In the genomic region with DNA sequence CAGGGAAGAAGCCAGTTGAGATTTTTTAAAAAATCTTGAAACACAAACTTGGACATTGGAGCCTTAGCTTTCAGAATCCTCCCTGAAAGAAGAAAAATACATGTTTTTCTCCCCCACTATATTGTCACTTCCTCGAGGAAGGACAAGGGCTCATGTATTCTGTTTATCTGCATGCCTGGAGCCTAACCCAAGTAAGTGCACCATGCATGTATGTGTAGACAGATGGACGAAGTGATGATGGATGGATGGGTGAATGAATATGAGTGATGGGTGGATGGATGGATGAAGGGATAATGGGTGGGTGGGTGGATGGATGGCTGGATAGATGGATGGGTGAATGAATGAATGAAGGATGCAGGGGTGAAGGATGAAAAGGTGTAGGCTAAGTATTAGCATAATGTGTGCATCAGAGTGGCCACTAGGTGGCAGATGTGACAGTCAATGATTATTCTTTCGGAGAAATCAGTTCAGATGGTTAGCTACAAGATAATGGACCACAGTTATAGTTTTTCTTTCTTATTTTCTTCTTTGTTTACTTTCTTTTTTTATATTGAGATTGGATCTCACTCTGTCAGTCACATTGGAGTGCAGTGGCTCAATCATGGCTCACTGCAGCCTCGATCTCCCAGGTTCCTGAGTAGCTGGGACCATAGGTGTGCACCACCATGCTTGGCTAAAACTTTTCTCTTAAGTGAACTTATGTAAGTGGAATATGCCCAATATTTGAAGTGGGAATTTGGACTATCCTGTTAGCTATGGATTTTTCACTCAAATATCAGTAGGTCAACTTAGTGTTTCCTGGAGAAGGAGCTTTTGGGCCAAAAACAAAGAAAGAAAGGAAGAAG, we compare ENCODE assay signal across 8 cellular contexts. TPM values are rescaled to one million over a fixed set of nuclear protein-coding genes. Genes with fewer than 3 reads are reported as not detected.
DNase-seq lines count a peak whose midpoint lies in the region; ATAC-seq and TF ChIP-seq lines count a peak whose summit lies in the region.

No MANE protein-coding gene starts in this region.

- H3F3A ChIP-seq in Loucy (ENCODE audit: low read depth) = no peaks in the 10 kb centered on the region

- no peak overlapping the region for H3K4me3 ChIP-seq in GM12864 (ENCODE audit: low read depth, low read length)
- no peak overlapping the region for H3K4me3 ChIP-seq in Loucy (ENCODE audit: low read length, poor library complexity, severe bottlenecking)
- no peak overlapping the region for H3K4me3 ChIP-seq in endodermal cell (ENCODE audit: low read length)
- no peak overlapping the region for H3K4me3 ChIP-seq in suprapubic skin

- no peaks in the 10 kb centered on the region for H4K20me1 ChIP-seq in Loucy (ENCODE audit: insufficient read depth, low read length, poor library complexity, severe bottlenecking)

- H3K9me2 ChIP-seq in Loucy (replicated peaks; ENCODE audit: low read depth, low read length) = no peaks in the 10 kb centered on the region

- in situ Hi-C loops in ACHN (cut with HindIII; ENCODE audit: low pct_ligation_motif_present, low pct_unique_long_range_greater_than_20kb, low sequenced_read_pairs) = no loop called here

- intact Hi-C loops in natural killer cell (cut with micrococcal nuclease) = loop anchor here (5.0 kb wide), 1 partner anchor 825 kb away; no protein-coding TSS in a partner anchor

- CTCF ChIA-PET in HEK293T (lab: Yijun Ruan, JAX) = interaction anchor here (0.6 to 1.3 kb wide), 7 partner anchors 8 to 693 kb away, joined by 3 to 5 read pairs (median 3); no protein-coding TSS in a partner anchor

- peak; percentile 76 to 88 (median 77) for ATAC-seq in natural killer cell

- no peaks in the 10 kb centered on the region for H3K79me2 ChIP-seq in Loucy (ENCODE audit: insufficient read depth, low read length)

- H3K27me3 Mint-ChIP-seq in endodermal cell (ENCODE audit: insufficient read depth) (peaks cover 17% of the 10 kb centered on the region), natural killer cell (ENCODE audit: low read depth in 2 of 2) (peaks cover 36 to 54% of the 10 kb centered on the region in 2 donors)

- WGBS in endodermal cell (ENCODE audit: insufficient coverage in 1 of 2, insufficient read length in 1 of 2), 2 experiments = 51 to 62% methylated on average over 3 to 4 of the region's 4 CpGs
- 34% methylated on average over 4 of the region's 4 CpGs for WGBS in suprapubic skin

- peak; percentile 42 for DNase-seq in ACHN
- DNase-seq in GM12864 (ENCODE audit: low read depth) = no peak
- peak; percentile 53 for DNase-seq in HEK293T (ENCODE audit: extremely low spot score)
- peak; percentile 71 for DNase-seq in endodermal cell
- DNase-seq in natural killer cell = no peak
- no peak for DNase-seq in suprapubic skin (ENCODE audit: low spot score in 2 of 2)

- H3K9ac ChIP-seq in Loucy (ENCODE audit: low read depth, low read length, poor library complexity, severe bottlenecking) = no peak overlapping the region
- H3K9ac ChIP-seq in endodermal cell (ENCODE audit: extremely low read depth, low read length, poor library complexity, severe bottlenecking) = no peak overlapping the region

- H3K4me3 Mint-ChIP-seq in endodermal cell = no peak overlapping the region
- no peak overlapping the region for H3K4me3 Mint-ChIP-seq in natural killer cell

- no peak for TF ChIP-seq EP300 in suprapubic skin (IDR thresholded peaks at IDR 0.05)

- H3K27me3 ChIP-seq in Loucy (ENCODE audit: insufficient read depth, low read length, poor library complexity, severe bottlenecking) = peaks cover 6% of the 10 kb centered on the region
- no peaks in the 10 kb centered on the region for H3K27me3 ChIP-seq in endodermal cell (ENCODE audit: control insufficient read depth, insufficient read depth, low read length, poor library complexity, severe bottlenecking)
- H3K27me3 ChIP-seq in suprapubic skin = peaks cover 16% of the 10 kb centered on the region

- H3K36me3 ChIP-seq in Loucy (ENCODE audit: insufficient read depth, low read length) (no peaks in the 10 kb centered on the region), endodermal cell (ENCODE audit: control insufficient read depth, insufficient read depth, low read length) (no peaks in the 10 kb centered on the region), suprapubic skin (no peaks in the 10 kb centered on the region)

- H3K27ac ChIP-seq in VCaP (no peak overlapping the region), endodermal cell (ENCODE audit: low read depth, low read length) (no peak overlapping the region), suprapubic skin (no peak overlapping the region)

- H3K4me1 ChIP-seq in Loucy (ENCODE audit: insufficient read depth, low read length, poor library complexity, severe bottlenecking) (no peaks in the 10 kb centered on the region), endodermal cell (ENCODE audit: control insufficient read depth, insufficient read depth, low read length) (peaks cover 6% of the 10 kb centered on the region), suprapubic skin (no peaks in the 10 kb centered on the region)

- H3K9me3 Mint-ChIP-seq in endodermal cell (peaks cover 7% of the 10 kb centered on the region), natural killer cell (peaks cover 5 to 7% of the 10 kb centered on the region in 2 donors)

- POLR2A ChIA-PET in HEK293T (lab: Yijun Ruan, JAX) = interaction anchor here (1.0 kb wide), 1 partner anchor 19 kb away, joined by 3 read pairs; the partner anchor contains the start of gene CCDC93

- H3K4me1 Mint-ChIP-seq in endodermal cell = peaks cover 12% of the 10 kb centered on the region
- H3K4me1 Mint-ChIP-seq in natural killer cell = no peaks in the 10 kb centered on the region

- H3K9me3 ChIP-seq in Loucy (ENCODE audit: insufficient read depth, low read depth, low read length) (no peaks in the 10 kb centered on the region), endodermal cell (ENCODE audit: control insufficient read depth, low read length) (peaks cover 7% of the 10 kb centered on the region), suprapubic skin (no peaks in the 10 kb centered on the region)

- peak; percentile 82 for TF ChIP-seq CTCF in GM12864 (IDR thresholded peaks at IDR 0.05; ENCODE audit: low read depth, low read length, missing control alignments)
- TF ChIP-seq CTCF in Loucy (conservative IDR thresholded peaks at IDR 0.05; ENCODE audit: low read length) = peak; percentile 88
- TF ChIP-seq CTCF in VCaP (conservative IDR thresholded peaks at IDR 0.05) = peak; percentile 82
- TF ChIP-seq CTCF in endodermal cell (conservative IDR thresholded peaks at IDR 0.05) = peak; percentile 87
- peak; percentile 85 for TF ChIP-seq CTCF in natural killer cell (IDR thresholded peaks at IDR 0.05)
- TF ChIP-seq CTCF in suprapubic skin (IDR thresholded peaks at IDR 0.05) = peak in 1 of 2 donors; percentile 73

- no peak for TF ChIP-seq POLR2A in suprapubic skin (IDR thresholded peaks at IDR 0.05)

- H2AFZ ChIP-seq in Loucy (ENCODE audit: low read length) = no peak overlapping the region

- H3K27ac Mint-ChIP-seq in endodermal cell = no peak overlapping the region
- H3K27ac Mint-ChIP-seq in natural killer cell = no peak overlapping the region

- H3K4me2 ChIP-seq in Loucy (ENCODE audit: low read depth, low read length, poor library complexity, severe bottlenecking) = no peak overlapping the region

- H3K36me3 Mint-ChIP-seq in endodermal cell (ENCODE audit: low read depth) = no peaks in the 10 kb centered on the region
- H3K36me3 Mint-ChIP-seq in natural killer cell = peaks cover 19% of the 10 kb centered on the region

TF ChIP-seq in HEK293T, 16 proteins besides CTCF, POLR2A, EP300 and RAD21:
- TF ChIP-seq FOXK2 (IDR thresholded peaks at IDR 0.05) = no peak
- no peak for TF ChIP-seq NFRKB (IDR thresholded peaks at IDR 0.05)
- TF ChIP-seq, protein P1, sequence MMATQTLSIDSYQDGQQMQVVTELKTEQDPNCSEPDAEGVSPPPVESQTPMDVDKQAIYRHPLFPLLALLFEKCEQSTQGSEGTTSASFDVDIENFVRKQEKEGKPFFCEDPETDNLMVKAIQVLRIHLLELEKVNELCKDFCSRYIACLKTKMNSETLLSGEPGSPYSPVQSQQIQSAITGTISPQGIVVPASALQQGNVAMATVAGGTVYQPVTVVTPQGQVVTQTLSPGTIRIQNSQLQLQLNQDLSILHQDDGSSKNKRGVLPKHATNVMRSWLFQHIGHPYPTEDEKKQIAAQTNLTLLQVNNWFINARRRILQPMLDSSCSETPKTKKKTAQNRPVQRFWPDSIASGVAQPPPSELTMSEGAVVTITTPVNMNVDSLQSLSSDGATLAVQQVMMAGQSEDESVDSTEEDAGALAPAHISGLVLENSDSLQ (IDR thresholded peaks at IDR 0.05) = peak; percentile 31; the same call in 1 of the 2 replicates

RNA-seq across cellular contexts. Expression of gene CCDC93, which starts 18.5 kb away (rescaled TPM):
- total RNA-seq in endodermal cell = 10 to 100 TPM; 35.6 to 36.6 TPM
- polyA plus RNA-seq in endodermal cell (2013, experiment 1 of 2) = 37.7 TPM
- 30.9 TPM for polyA plus RNA-seq in endodermal cell (2013, experiment 2 of 2)
- 10 to 100 TPM; 58.6 to 68.6 (median 67.4) TPM for total RNA-seq in natural killer cell
- 10 to 100 TPM; 11.6 to 55.6 (median 23.9) TPM for total RNA-seq in suprapubic skin

RNA-seq across cellular contexts. Expression of gene INSIG2, which starts 55.9 kb away (rescaled TPM):
- 10 to 100 TPM; 10.9 to 12.5 TPM for total RNA-seq in endodermal cell
- polyA plus RNA-seq in endodermal cell (2013, experiment 1 of 2) = 22.8 TPM
- polyA plus RNA-seq in endodermal cell (2013, experiment 2 of 2) = 16.4 TPM
- total RNA-seq in natural killer cell = 10 to 100 TPM in 2 of 3 donors, 1 to 10 TPM in 1; 9.5 to 20.5 (median 13.9) TPM
- 10 to 100 TPM in 2 of 4 donors, 1 to 10 TPM in 2; 6.9 to 14.9 (median 9.3) TPM for total RNA-seq in suprapubic skin

Comparison
In these comparisons a context has a peak if more than half of its experiments do, and no peak if none do; other contexts are left out.
1. DNase-seq: peak in ACHN (single experiment), HEK293T (single experiment) and endodermal cell (single experiment); none in GM12864 (single experiment), natural killer cell (single experiment) and suprapubic skin (0 of 2).